8 cellular contexts compared by ENCODE assay signal in genomic region chr3:171614318-171614967, GRCh38.
A peak's percentile ranks its signal among the peaks of the same experiment; 100 is the strongest.
DNase-seq lines count a peak whose midpoint lies in the region; ATAC-seq, FAIRE-seq and TF ChIP-seq lines count a peak whose summit lies in the region.

No MANE protein-coding gene starts in this region.

- no peaks in the 10 kb centered on the region for H3K27me3 ChIP-seq in iPS DF 6.9 (ENCODE audit: control insufficient read depth, insufficient read depth, low read length)

- ATAC-seq in GM21360 (IDR thresholded peaks at IDR 0.05; ENCODE audit: unreplicated experiment) (no peak), HG03442 (IDR thresholded peaks at IDR 0.05; ENCODE audit: unreplicated experiment) (no peak)

- DNase-seq in GM12891 (ENCODE audit: insufficient read length, low spot score) = peak; percentile 6
- DNase-seq in iPS DF 6.9 (ENCODE audit: low read depth, low spot score) = peak; percentile 16
- no peak for DNase-seq in type B pancreatic cell (ENCODE audit: extremely low spot score, unreplicated experiment)
- DNase-seq in activated gamma-delta T cell treated with Interleukin-2 at 50 U/mL for 16 hours = no peak

- H3K4me3 Mint-ChIP-seq in type B pancreatic cell = no peak overlapping the region

- no peaks in the 10 kb centered on the region for H3K36me3 ChIP-seq in iPS DF 6.9 (ENCODE audit: control insufficient read depth, insufficient read depth, low read length)

- H3K4me3 ChIP-seq in WI38 (ENCODE audit: low read depth, low read length) = no peak overlapping the region
- H3K4me3 ChIP-seq in iPS DF 6.9 (ENCODE audit: low read length) = no peak overlapping the region

- no peak overlapping the region for H3K27ac Mint-ChIP-seq in type B pancreatic cell

- no peaks in the 10 kb centered on the region for H3K4me1 ChIP-seq in iPS DF 6.9 (ENCODE audit: control insufficient read depth, insufficient read depth, low read length)

- WGBS in iPS DF 6.9 (ENCODE audit: insufficient coverage, insufficient read length) = no CpG with 5 or more reads among the region's 12 CpGs

- H3K27ac ChIP-seq in 22Rv1 = no peak overlapping the region
- no peak overlapping the region for H3K27ac ChIP-seq in iPS DF 6.9 (ENCODE audit: low read length)

- peak; percentile 34 for TF ChIP-seq CTCF in 22Rv1 (IDR thresholded peaks at IDR 0.05)
- peak; percentile 76 for TF ChIP-seq CTCF in WI38 (IDR thresholded peaks at IDR 0.05; ENCODE audit: low read depth, low read length)
- TF ChIP-seq CTCF in type B pancreatic cell (conservative IDR thresholded peaks at IDR 0.05) = peak; percentile 77

- H3K9me3 ChIP-seq in iPS DF 6.9 (ENCODE audit: control insufficient read depth, insufficient read depth, low read length) = no peaks in the 10 kb centered on the region; the same call in 1 of the 2 replicates

- no peaks in the 10 kb centered on the region for H3K27me3 Mint-ChIP-seq in type B pancreatic cell

- peaks cover 18% of the 10 kb centered on the region for H3K36me3 Mint-ChIP-seq in type B pancreatic cell

- TF ChIP-seq POLR2A in GM12891 (IDR thresholded peaks at IDR 0.05; ENCODE audit: low read depth, low read length) = no peak

- peaks cover 8% of the 10 kb centered on the region for H3K9me3 Mint-ChIP-seq in type B pancreatic cell

- H3K4me1 Mint-ChIP-seq in type B pancreatic cell (ENCODE audit: unreplicated experiment) = peaks cover 26% of the 10 kb centered on the region

- FAIRE-seq in GM12891 (lab: Jason Lieb, UNC) = no peak

TF ChIP-seq in GM12891, 5 proteins besides CTCF, POLR2A, EP300 and RAD21:
- TF ChIP-seq PAX5 (IDR thresholded peaks at IDR 0.05; ENCODE audit: insufficient read depth, low read length, severe bottlenecking) = no peak
- no peak for TF ChIP-seq POLR2AphosphoS5 (IDR thresholded peaks at IDR 0.05; ENCODE audit: low read depth, low read length)
- TF ChIP-seq POU2F2 (IDR thresholded peaks at IDR 0.05; ENCODE audit: low read depth, low read length) = no peak

Comparison
In these comparisons a context has a peak if more than half of its experiments do, and no peak if none do; other contexts are left out.
1. DNase-seq: peak in GM12891 (single experiment) and iPS DF 6.9 (single experiment); none in type B pancreatic cell (single experiment) and activated gamma-delta T cell treated with Interleukin-2 at 50 U/mL for 16 hours (single experiment).
2. Peak in every context shown above with its lines, with median percentiles within 50 percentile points of each other: CTCF ChIP-seq.